8 cellular contexts compared by ENCODE assay signal in genomic region chr13:40770609-40770933, GRCh38. TPM values are rescaled to one million over a fixed set of nuclear protein-coding genes. Genes with fewer than 3 reads are reported as not detected.
A peak's percentile ranks its signal among the peaks of the same experiment; 100 is the strongest.
DNase-seq lines count a peak whose midpoint lies in the region; ATAC-seq and TF ChIP-seq lines count a peak whose summit lies in the region.

No MANE protein-coding gene starts in this region.

- no peak for TF ChIP-seq EP300 in transverse colon (IDR thresholded peaks at IDR 0.05; ENCODE audit: low read depth)

- H3K4me3 ChIP-seq in body of pancreas (peak overlapping the region; percentile 59 to 77), lower lobe of right lung (peak overlapping the region; percentile 88), transverse colon (peak overlapping the region; percentile 55 to 80 (median 58))

- H3K27me3 Mint-ChIP-seq in activated naive CD4-positive, alpha-beta T cell treated with anti-CD3 and anti-CD28 coated beads, Interleukin-2, amount 10 ng/mL, durations not matched to agents 7 days and 5 days, result no peaks in the 10 kb centered on the region

- TF ChIP-seq POLR2A in body of pancreas (IDR thresholded peaks at IDR 0.05), result no peak
- no peak for TF ChIP-seq POLR2A in transverse colon (IDR thresholded peaks at IDR 0.05)

- intact Hi-C loops in body of pancreas (cut with DNase I), result no loop called here
- intact Hi-C loops in lower lobe of right lung (cut with DNase I), result no loop called here
- intact Hi-C loops in transverse colon (cut with DNase I; ENCODE audit: low total_unique reads), result loop anchor here (10.0 kb wide), 1 partner anchor 1086 kb away; no protein-coding TSS in a partner anchor

- 0% methylated on average over 9 of the region's 9 CpGs for WGBS in body of pancreas, 2 donors
- 0 to 1% methylated on average over 8 to 9 of the region's 9 CpGs for WGBS in transverse colon (ENCODE audit: low coverage in 1 of 2), 2 donors

- TF ChIP-seq CTCF in body of pancreas (IDR thresholded peaks at IDR 0.05), result no peak
- TF ChIP-seq CTCF in lower lobe of right lung (IDR thresholded peaks at IDR 0.05), result no peak
- TF ChIP-seq CTCF in transverse colon (IDR thresholded peaks at IDR 0.05), result no peak

- in situ Hi-C loops in transverse colon (cut with MboI; ENCODE audit: low pct_ligation_motif_present in 1 of 4, low pct_unique_long_range_greater_than_20kb in 1 of 4, low sequenced_read_pairs in 3 of 4), result no loop called here

- H3K9me3 Mint-ChIP-seq in activated naive CD4-positive, alpha-beta T cell treated with anti-CD3 and anti-CD28 coated beads, Interleukin-2, amount 10 ng/mL, durations not matched to agents 7 days and 5 days, result no peaks in the 10 kb centered on the region

- H3K27ac ChIP-seq in body of pancreas, result peak overlapping the region; percentile 48 to 85 (median 74)
- peak overlapping the region; percentile 83 for H3K27ac ChIP-seq in lower lobe of right lung
- H3K27ac ChIP-seq in transverse colon, result peak overlapping the region; percentile 84 to 91 (median 88)

- H3K9me3 ChIP-seq in body of pancreas, result no peaks in the 10 kb centered on the region
- H3K9me3 ChIP-seq in lower lobe of right lung, result no peaks in the 10 kb centered on the region
- no peaks in the 10 kb centered on the region for H3K9me3 ChIP-seq in transverse colon

- peak overlapping the region; percentile 96 for H3K27ac Mint-ChIP-seq in activated naive CD4-positive, alpha-beta T cell treated with anti-CD3 and anti-CD28 coated beads, Interleukin-2, amount 10 ng/mL, durations not matched to agents 7 days and 5 days

- CTCF ChIA-PET in activated naive CD4-positive, alpha-beta T cell treated with anti-CD3 and anti-CD28 coated beads, Interleukin-2, amount 10 ng/mL, durations not matched to agents 7 days and 5 days (lab: Charles Lee), result interaction anchor here (1.0 kb wide), 1 partner anchor 14 kb away, joined by 3 read pairs; no protein-coding TSS in a partner anchor

- H3K4me3 Mint-ChIP-seq in activated naive CD4-positive, alpha-beta T cell treated with anti-CD3 and anti-CD28 coated beads, Interleukin-2, amount 10 ng/mL, durations not matched to agents 7 days and 5 days, result peak overlapping the region; percentile 98

- no peak for ATAC-seq in body of pancreas
- no peak for ATAC-seq in lower lobe of right lung
- ATAC-seq in HG02870 (IDR thresholded peaks at IDR 0.05; ENCODE audit: unreplicated experiment), result no peak

- peaks cover 38% of the 10 kb centered on the region for H3K4me1 Mint-ChIP-seq in activated naive CD4-positive, alpha-beta T cell treated with anti-CD3 and anti-CD28 coated beads, Interleukin-2, amount 10 ng/mL, durations not matched to agents 7 days and 5 days

- H3K36me3 Mint-ChIP-seq in activated naive CD4-positive, alpha-beta T cell treated with anti-CD3 and anti-CD28 coated beads, Interleukin-2, amount 10 ng/mL, durations not matched to agents 7 days and 5 days, result peaks cover 11% of the 10 kb centered on the region

- H3K4me1 ChIP-seq in body of pancreas (peaks cover 21% of the 10 kb centered on the region), lower lobe of right lung (peaks cover 16% of the 10 kb centered on the region), transverse colon (peaks cover 7 to 23% (median 10%) of the 10 kb centered on the region in 4 donors)

- DNase-seq in activated naive CD4-positive, alpha-beta T cell treated with anti-CD3 and anti-CD28 coated beads, Interleukin-2, amount 10 ng/mL, durations not matched to agents 7 days and 5 days, result no peak
- no peak for DNase-seq in activated naive CD4-positive, alpha-beta T cell treated with anti-CD3 and anti-CD28 coated beads, Interleukin-2, amount 50 U/mL, for 16 hours
- DNase-seq in body of pancreas (no peak), lower lobe of right lung (no peak), transverse colon (no peak), T-helper 9 cell (no peak), NCI-H69 (lab: John Stamatoyannopoulos, UW) (no peak)

- H3K36me3 ChIP-seq in body of pancreas (replicated peaks in 1 of 2; ENCODE audit: insufficient read depth in 1 of 2, low read depth in 2 of 2) (peaks cover 4% of the 10 kb centered on the region in 2 donors), lower lobe of right lung (peaks cover 17% of the 10 kb centered on the region), transverse colon (peaks cover 0 to 7% (median 0%) of the 10 kb centered on the region in 4 donors)

- H3K27me3 ChIP-seq in body of pancreas (no peaks in the 10 kb centered on the region), lower lobe of right lung (ENCODE audit: low read depth) (no peaks in the 10 kb centered on the region), transverse colon (no peaks in the 10 kb centered on the region)

RNA-seq across cellular contexts. Expression of gene MRPS31, which starts 0.4 kb away (rescaled TPM):
- total RNA-seq in body of pancreas, result 10 to 100 TPM; 10.9 to 11.9 TPM
- 22.2 TPM for total RNA-seq in lower lobe of right lung
- 10 to 100 TPM; 16.1 to 50.2 (median 25.0) TPM for total RNA-seq in transverse colon

RNA-seq across cellular contexts. Expression of gene SLC25A15, which starts 18.8 kb away (rescaled TPM):
- total RNA-seq in body of pancreas (10 to 100 TPM in 1 of 2 donors, 1 to 10 TPM in 1; 4.6 to 27.8 TPM), lower lobe of right lung (3.3 TPM), transverse colon (10 to 100 TPM in 2 of 4 donors, 1 to 10 TPM in 2; 3.0 to 30.6 (median 10.1) TPM)
